In the genomic region with DNA sequence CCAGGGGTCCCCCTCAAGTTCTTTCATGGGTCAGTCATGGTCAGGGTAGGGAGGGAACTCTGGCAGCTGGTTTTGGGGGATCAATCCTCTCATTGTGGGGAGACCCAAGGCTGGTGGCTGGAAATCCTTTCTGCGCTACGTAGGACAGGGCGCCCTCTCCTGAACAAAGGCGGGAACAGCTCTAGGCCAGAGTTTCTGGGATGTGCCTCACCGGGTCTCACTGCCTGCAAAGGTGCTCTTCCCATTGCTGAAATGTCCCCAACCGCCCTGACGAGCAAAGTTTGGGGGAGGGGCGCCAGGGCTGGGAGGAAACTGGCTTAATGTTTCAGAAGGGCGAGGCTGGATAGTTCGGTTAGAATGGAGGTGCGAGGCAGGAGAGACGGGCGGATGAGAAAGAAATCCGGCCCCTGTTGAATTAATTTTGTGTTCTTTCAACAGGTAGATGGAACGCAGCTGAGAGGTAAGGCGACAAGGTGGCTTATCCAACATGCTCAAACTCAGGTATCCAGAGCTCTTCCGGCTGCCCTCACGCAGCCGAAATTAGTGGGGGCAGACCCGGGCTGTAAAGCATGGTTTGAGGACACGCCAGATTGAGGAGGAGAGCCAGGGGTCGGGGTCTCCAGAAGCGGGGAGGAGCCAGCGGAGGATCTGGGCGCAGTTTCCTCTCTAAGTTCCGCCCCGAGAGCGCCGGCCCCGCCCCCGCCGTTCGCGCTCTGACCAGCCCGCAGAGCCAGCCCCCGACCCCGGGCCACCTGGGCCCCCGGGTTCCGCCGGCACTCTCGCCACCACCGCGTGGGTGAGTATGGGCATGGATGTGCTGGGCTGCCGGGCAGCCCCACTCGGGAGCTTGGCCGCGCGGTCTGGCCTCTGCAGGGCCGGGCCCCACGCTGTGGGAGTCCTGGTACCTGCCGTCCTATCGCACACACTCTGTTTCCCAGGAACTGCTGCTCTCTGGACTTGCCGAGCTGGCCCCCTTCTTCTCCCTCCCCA, we compare ENCODE assay signal across 8 cellular contexts. TPM values are rescaled to one million over a fixed set of nuclear protein-coding genes. Genes with fewer than 3 reads are reported as not detected.
DNase-seq lines count a peak whose midpoint lies in the region; ATAC-seq, FAIRE-seq and TF ChIP-seq lines count a peak whose summit lies in the region.

A gene (plus strand): TSS at position 705 of the 990 bp plus-strand sequence. CDS start 2,700 bp downstream, outside the sequence.

- POLR2A ChIA-PET in Panc1 (lab: Charles Lee): interaction anchor here (0.5 to 1.5 kb wide), 2 partner anchors 10 to 32 kb away, joined by 3 to 6 read pairs; a partner anchor contains a TSS

- H3K9me3 ChIP-seq in CD4-positive, CD25-positive, alpha-beta regulatory T cell (ENCODE audit: control insufficient read depth in 2 of 2, low read length in 2 of 2): no peaks in the 10 kb centered on the region
- no peaks in the 10 kb centered on the region for H3K9me3 ChIP-seq in Panc1 (ENCODE audit: control insufficient read depth, insufficient read depth, low read depth, low read length)
- no peaks in the 10 kb centered on the region for H3K9me3 ChIP-seq in tibial artery

- H3K27ac Mint-ChIP-seq in CD4-positive, CD25-positive, alpha-beta regulatory T cell: peak within 1 kb of the TSS; percentile 95 to 98 (median 97)
- H3K27ac Mint-ChIP-seq in neural crest cell (ENCODE audit: unreplicated experiment): peak within 1 kb of the TSS; percentile 78

- FAIRE-seq in HTR-8/SVneo (lab: Jason Lieb, UNC): peak; percentile 33

- DNase-seq in CD4-positive, CD25-positive, alpha-beta regulatory T cell: peak; percentile 50 to 68 (median 64)
- peak; percentile 72 for DNase-seq in HTR-8/SVneo (ENCODE audit: insufficient read length, low spot score)
- peak; percentile 41 for DNase-seq in Panc1 (ENCODE audit: low read depth, low spot score)
- peak; percentile 86 for DNase-seq in activated effector memory CD4-positive, alpha-beta T cell treated with anti-CD3 and anti-CD28 coated beads, Interleukin-2, amount 50 U/mL, for 16 hours
- peak; percentile 43 to 78 for DNase-seq in foreskin fibroblast
- DNase-seq in neural crest cell (ENCODE audit: low read depth, low spot score): peak; percentile 73
- peak; percentile 55 to 75 for DNase-seq in tibial artery

- peak within 1 kb of the TSS; percentile 63 for H3K27ac ChIP-seq in CD4-positive, CD25-positive, alpha-beta regulatory T cell (ENCODE audit: insufficient read depth, low read length, poor library complexity, severe bottlenecking)
- H3K27ac ChIP-seq in Panc1 (ENCODE audit: low read length) (peak within 1 kb of the TSS; percentile 84), tibial artery (peak within 1 kb of the TSS; percentile 41 to 62)

- no peaks in the 10 kb centered on the region for H3K36me3 ChIP-seq in CD4-positive, CD25-positive, alpha-beta regulatory T cell (ENCODE audit: control insufficient read depth, insufficient read depth, low read length)
- H3K36me3 ChIP-seq in Panc1 (ENCODE audit: control insufficient read depth, insufficient read depth, low read length) (no peaks in the 10 kb centered on the region), tibial artery (no peaks in the 10 kb centered on the region)

- peak; percentile 59 to 60 for ATAC-seq in CD4-positive, CD25-positive, alpha-beta regulatory T cell (ENCODE audit: low read depth in 2 of 2)
- ATAC-seq in GM19372 (IDR thresholded peaks at IDR 0.05; ENCODE audit: low read depth, unreplicated experiment): peak; percentile 65
- ATAC-seq in Panc1: peak; percentile 88

- peaks cover 14% of the 10 kb centered on the region for H3K4me1 ChIP-seq in CD4-positive, CD25-positive, alpha-beta regulatory T cell (ENCODE audit: control insufficient read depth, insufficient read depth, low read length, poor library complexity, severe bottlenecking)
- peaks cover 9% of the 10 kb centered on the region for H3K4me1 ChIP-seq in Panc1 (ENCODE audit: control insufficient read depth, insufficient read depth, low read length)
- peaks cover 0 to 13% (median 3%) of the 10 kb centered on the region in 4 donors for H3K4me1 ChIP-seq in tibial artery

- peak within 1 kb of the TSS; percentile 88 for H3K4me3 ChIP-seq in CD4-positive, CD25-positive, alpha-beta regulatory T cell (ENCODE audit: low read depth, low read length)
- H3K4me3 ChIP-seq in Panc1 (ENCODE audit: low read depth in 2 of 2, low read length in 2 of 2) (peak within 1 kb of the TSS; percentile 61 to 94), foreskin fibroblast (ENCODE audit: low read depth in 1 of 2, low read length in 2 of 2) (peak within 1 kb of the TSS; percentile 82 to 87), tibial artery (peak within 1 kb of the TSS; percentile 60 to 70)

- in situ Hi-C loops in Panc1 (cut with HindIII; ENCODE audit: low pct_unique_long_range_greater_than_20kb, low sequenced_read_pairs): no loop called here

- H3K4me3 Mint-ChIP-seq in CD4-positive, CD25-positive, alpha-beta regulatory T cell: peak within 1 kb of the TSS; percentile 89 to 98 (median 96)
- H3K4me3 Mint-ChIP-seq in neural crest cell: peak within 1 kb of the TSS; percentile 95

- CTCF ChIA-PET in Panc1 (lab: Charles Lee): interaction anchor here (0.5 to 1.4 kb wide), 12 partner anchors 10 to 901 kb away, joined by 3 to 5 read pairs (median 4); a partner anchor contains a TSS

- intact Hi-C loops in Panc1 (cut with micrococcal nuclease; ENCODE audit: unreplicated experiment) (no loop called here), tibial artery (cut with DNase I; ENCODE audit: low total_unique reads) (no loop called here)

- H3K36me3 Mint-ChIP-seq in CD4-positive, CD25-positive, alpha-beta regulatory T cell: peaks cover 17% of the 10 kb centered on the region
- no peaks in the 10 kb centered on the region for H3K36me3 Mint-ChIP-seq in neural crest cell (ENCODE audit: low read depth)

- H3K27me3 ChIP-seq in CD4-positive, CD25-positive, alpha-beta regulatory T cell (ENCODE audit: control insufficient read depth, insufficient read depth, low read length): no peaks in the 10 kb centered on the region
- H3K27me3 ChIP-seq in Panc1 (ENCODE audit: control insufficient read depth, insufficient read depth, low read length): no peaks in the 10 kb centered on the region
- no peaks in the 10 kb centered on the region for H3K27me3 ChIP-seq in tibial artery

- BruUV-seq in Panc1 (replicated peaks; lab: Mats Ljungman, UMichigan): no TSS peak

- H3K4me1 Mint-ChIP-seq in CD4-positive, CD25-positive, alpha-beta regulatory T cell: peaks cover 6 to 26% (median 12%) of the 10 kb centered on the region in 4 donors
- peaks cover 18% of the 10 kb centered on the region for H3K4me1 Mint-ChIP-seq in neural crest cell

- H3K9me3 Mint-ChIP-seq in CD4-positive, CD25-positive, alpha-beta regulatory T cell: no peaks in the 10 kb centered on the region
- H3K9me3 Mint-ChIP-seq in neural crest cell: no peaks in the 10 kb centered on the region

- TF ChIP-seq CTCF in Panc1 (IDR thresholded peaks at IDR 0.05): peak; percentile 98
- TF ChIP-seq CTCF in foreskin fibroblast (IDR thresholded peaks at IDR 0.05; ENCODE audit: low read depth, low read length): peak; percentile 87
- peak; percentile 71 for TF ChIP-seq CTCF in neural crest cell (conservative IDR thresholded peaks at IDR 0.05)
- peak; percentile 48 to 60 for TF ChIP-seq CTCF in tibial artery (IDR thresholded peaks at IDR 0.05)

- H3K27me3 Mint-ChIP-seq in CD4-positive, CD25-positive, alpha-beta regulatory T cell: no peaks in the 10 kb centered on the region
- H3K27me3 Mint-ChIP-seq in neural crest cell (ENCODE audit: low read depth): no peaks in the 10 kb centered on the region

RNA-seq across cellular contexts. Expression of the gene that starts here (rescaled TPM):
- total RNA-seq in CD4-positive, CD25-positive, alpha-beta regulatory T cell: 11.6 TPM
- polyA plus RNA-seq in CD4-positive, CD25-positive, alpha-beta regulatory T cell: 10 to 100 TPM; 11.4 to 16.7 (median 14.0) TPM
- total RNA-seq in Panc1 (2021; ENCODE audit: unreplicated experiment) (72.2 TPM), neural crest cell (34.8 and 39.5 TPM in 2 replicates)
- 95.3 TPM for polyA plus RNA-seq in Panc1 (2012; ENCODE audit: insufficient read length)

Comparison
In these comparisons a context has a peak if more than half of its experiments do, and no peak if none do; other contexts are left out.
1. Peak in every context shown above with its lines: DNase-seq, ATAC-seq, H3K4me3 ChIP-seq and H3K27ac ChIP-seq.